Comparison of ENCODE assay signal across 19 cellular contexts in the genomic region with DNA sequence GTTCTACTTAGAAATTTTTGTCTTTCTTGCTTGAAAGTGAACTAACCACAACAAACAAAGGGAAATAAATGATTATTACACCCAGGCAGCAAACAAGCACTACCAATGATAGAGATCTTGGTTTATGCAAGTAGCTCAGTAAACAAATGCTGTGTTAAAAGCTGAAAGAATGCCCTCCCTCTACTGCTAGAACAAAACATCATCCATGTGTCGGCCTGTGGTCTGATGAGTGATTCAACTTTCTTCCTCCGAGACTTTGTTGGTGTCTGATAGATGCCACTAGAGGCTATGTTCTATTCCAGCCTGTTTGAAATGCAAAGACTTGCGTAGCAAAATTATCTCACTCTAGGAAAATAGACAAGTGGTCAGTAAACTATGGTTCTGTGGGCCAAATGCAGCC.
"Had no signal": no experiment of that assay in that cellular context is flagged by ENCODE, and none has a peak within 500 bp of the region (broad histone marks: within the 10 kb centered on the region; RNA-seq: fewer than 3 reads in every experiment).

No MANE protein-coding gene starts in this region.

- H3K36me3 Mint-ChIP-seq: activated naive CD4-positive, alpha-beta T cell treated with anti-CD3 and anti-CD28 coated beads, Interleukin-2, amount 10 ng/mL, durations not matched to agents 7 days and 5 days; memory B cell; naive thymus-derived CD8-positive, alpha-beta T cell had no signal

- H3K4me3 Mint-ChIP-seq: activated CD4-positive, alpha-beta T cell treated with anti-CD3 and anti-CD28 coated beads, Interleukin-2, amount 10 ng/mL, durations not matched to agents 7 days and 5 days; activated naive CD4-positive, alpha-beta T cell treated with anti-CD3 and anti-CD28 coated beads, Interleukin-2, amount 10 ng/mL, durations not matched to agents 7 days and 5 days; activated naive CD8-positive, alpha-beta T cell treated with anti-CD3 and anti-CD28 coated beads, Interleukin-2, amount 50 U/mL, for 24 hours; memory B cell; naive thymus-derived CD8-positive, alpha-beta T cell had no signal

- H3K36me3 ChIP-seq: esophagus muscularis mucosa, heart right ventricle, tibial nerve, vagina had no signal

- H3K4me3 ChIP-seq: esophagus muscularis mucosa, heart right ventricle, tibial nerve, vagina had no signal

- H3K27me3 Mint-ChIP-seq: activated CD4-positive, alpha-beta T cell treated with anti-CD3 and anti-CD28 coated beads, Interleukin-2, amount 10 ng/mL, durations not matched to agents 7 days and 5 days; activated naive CD4-positive, alpha-beta T cell treated with anti-CD3 and anti-CD28 coated beads, Interleukin-2, amount 10 ng/mL, durations not matched to agents 7 days and 5 days; activated naive CD8-positive, alpha-beta T cell treated with anti-CD3 and anti-CD28 coated beads, Interleukin-2, amount 50 U/mL, for 24 hours; memory B cell had no signal

- H3K27ac ChIP-seq: esophagus muscularis mucosa, heart right ventricle, tibial nerve, vagina had no signal

- H3K4me1 Mint-ChIP-seq: activated CD4-positive, alpha-beta T cell treated with anti-CD3 and anti-CD28 coated beads, Interleukin-2, amount 10 ng/mL, durations not matched to agents 7 days and 5 days; activated naive CD4-positive, alpha-beta T cell treated with anti-CD3 and anti-CD28 coated beads, Interleukin-2, amount 10 ng/mL, durations not matched to agents 7 days and 5 days; activated naive CD8-positive, alpha-beta T cell treated with anti-CD3 and anti-CD28 coated beads, Interleukin-2, amount 50 U/mL, for 24 hours; memory B cell; naive thymus-derived CD8-positive, alpha-beta T cell had no signal

- H3K27ac Mint-ChIP-seq: activated CD4-positive, alpha-beta T cell treated with anti-CD3 and anti-CD28 coated beads, Interleukin-2, amount 10 ng/mL, durations not matched to agents 7 days and 5 days; activated naive CD4-positive, alpha-beta T cell treated with anti-CD3 and anti-CD28 coated beads, Interleukin-2, amount 10 ng/mL, durations not matched to agents 7 days and 5 days; activated naive CD8-positive, alpha-beta T cell treated with anti-CD3 and anti-CD28 coated beads, Interleukin-2, amount 50 U/mL, for 24 hours; memory B cell; naive thymus-derived CD8-positive, alpha-beta T cell had no signal

- H3K9me3 Mint-ChIP-seq: activated naive CD4-positive, alpha-beta T cell treated with anti-CD3 and anti-CD28 coated beads, Interleukin-2, amount 10 ng/mL, durations not matched to agents 7 days and 5 days had no signal

- DNase-seq: activated CD4-positive, alpha-beta T cell treated with anti-CD3 and anti-CD28 coated beads, Interleukin-2, amount 10 ng/mL, durations not matched to agents 7 days and 5 days; activated CD8-positive, alpha-beta memory T cell treated with anti-CD3 and anti-CD28 coated beads, Interleukin-2, amount 50 U/mL, for 4 hours; activated effector memory CD4-positive, alpha-beta T cell treated with Interleukin-2 at 50 U/mL for 16 hours; activated naive CD4-positive, alpha-beta T cell treated with anti-CD3 and anti-CD28 coated beads, Interleukin-2, amount 10 ng/mL, durations not matched to agents 7 days and 5 days; activated naive CD8-positive, alpha-beta T cell treated with anti-CD3 and anti-CD28 coated beads, Interleukin-2, amount 50 U/mL, for 24 hours; activated T-cell treated with anti-CD3 and anti-CD28 coated beads, Interleukin-2, amount 50 U/mL, for 48 hours; effector CD4-positive, alpha-beta T cell; naive thymus-derived CD8-positive, alpha-beta T cell; stimulated activated CD4-positive, alpha-beta T cell treated with anti-CD3 and anti-CD28 coated beads, Interleukin-2, amount 100 ng/mL, for 24 hours; stimulated activated naive CD4-positive, alpha-beta T cell treated with Interleukin-2 at 50 U/mL for 16 hours; T1000 had no signal

- H3K27me3 ChIP-seq: esophagus muscularis mucosa, tibial nerve, vagina had no signal

- H3K4me1 ChIP-seq: esophagus muscularis mucosa, heart right ventricle had no signal

- H3K9me3 ChIP-seq: esophagus muscularis mucosa, heart right ventricle, tibial nerve, vagina had no signal

- ATAC-seq: activated CD4-positive, CD25-positive, alpha-beta regulatory T cell treated with anti-CD3 and anti-CD28 coated beads, Interleukin-2, amount 50 U/mL, for 24 hours; activated naive CD8-positive, alpha-beta T cell treated with anti-CD3 and anti-CD28 coated beads, Interleukin-2, amount 50 U/mL, for 24 hours; heart right ventricle; naive thymus-derived CD8-positive, alpha-beta T cell had no signal

- FAIRE-seq: astrocyte, endothelial cell of umbilical vein had no signal
